1 cellular context compared by ENCODE assay signal in the genomic region with DNA sequence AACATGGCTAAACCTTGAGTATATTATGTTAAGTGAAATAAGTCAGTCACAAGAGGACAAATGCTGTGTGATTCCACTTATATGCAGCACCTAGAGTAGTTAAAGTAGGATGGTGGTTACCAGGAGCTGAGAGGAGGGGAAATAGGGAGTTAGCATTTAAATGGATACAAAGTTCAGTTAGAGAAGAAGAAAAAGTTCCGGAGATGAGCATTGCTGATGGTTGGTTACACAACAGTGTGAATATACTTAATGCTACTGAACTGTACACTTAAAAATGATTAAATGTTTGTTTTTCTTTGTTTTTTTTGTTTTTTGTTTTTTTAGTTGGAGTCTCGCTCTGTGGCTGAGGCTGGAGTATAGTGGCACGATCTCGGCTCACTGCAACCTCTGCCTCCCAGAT.
TF ChIP-seq lines count a peak whose summit lies in the region.

No MANE protein-coding gene starts in this region.

TF ChIP-seq in HepG2, 621 proteins besides CTCF, POLR2A, EP300 and RAD21 (continued from another document and continues in another):
- TF ChIP-seq, protein P1, sequence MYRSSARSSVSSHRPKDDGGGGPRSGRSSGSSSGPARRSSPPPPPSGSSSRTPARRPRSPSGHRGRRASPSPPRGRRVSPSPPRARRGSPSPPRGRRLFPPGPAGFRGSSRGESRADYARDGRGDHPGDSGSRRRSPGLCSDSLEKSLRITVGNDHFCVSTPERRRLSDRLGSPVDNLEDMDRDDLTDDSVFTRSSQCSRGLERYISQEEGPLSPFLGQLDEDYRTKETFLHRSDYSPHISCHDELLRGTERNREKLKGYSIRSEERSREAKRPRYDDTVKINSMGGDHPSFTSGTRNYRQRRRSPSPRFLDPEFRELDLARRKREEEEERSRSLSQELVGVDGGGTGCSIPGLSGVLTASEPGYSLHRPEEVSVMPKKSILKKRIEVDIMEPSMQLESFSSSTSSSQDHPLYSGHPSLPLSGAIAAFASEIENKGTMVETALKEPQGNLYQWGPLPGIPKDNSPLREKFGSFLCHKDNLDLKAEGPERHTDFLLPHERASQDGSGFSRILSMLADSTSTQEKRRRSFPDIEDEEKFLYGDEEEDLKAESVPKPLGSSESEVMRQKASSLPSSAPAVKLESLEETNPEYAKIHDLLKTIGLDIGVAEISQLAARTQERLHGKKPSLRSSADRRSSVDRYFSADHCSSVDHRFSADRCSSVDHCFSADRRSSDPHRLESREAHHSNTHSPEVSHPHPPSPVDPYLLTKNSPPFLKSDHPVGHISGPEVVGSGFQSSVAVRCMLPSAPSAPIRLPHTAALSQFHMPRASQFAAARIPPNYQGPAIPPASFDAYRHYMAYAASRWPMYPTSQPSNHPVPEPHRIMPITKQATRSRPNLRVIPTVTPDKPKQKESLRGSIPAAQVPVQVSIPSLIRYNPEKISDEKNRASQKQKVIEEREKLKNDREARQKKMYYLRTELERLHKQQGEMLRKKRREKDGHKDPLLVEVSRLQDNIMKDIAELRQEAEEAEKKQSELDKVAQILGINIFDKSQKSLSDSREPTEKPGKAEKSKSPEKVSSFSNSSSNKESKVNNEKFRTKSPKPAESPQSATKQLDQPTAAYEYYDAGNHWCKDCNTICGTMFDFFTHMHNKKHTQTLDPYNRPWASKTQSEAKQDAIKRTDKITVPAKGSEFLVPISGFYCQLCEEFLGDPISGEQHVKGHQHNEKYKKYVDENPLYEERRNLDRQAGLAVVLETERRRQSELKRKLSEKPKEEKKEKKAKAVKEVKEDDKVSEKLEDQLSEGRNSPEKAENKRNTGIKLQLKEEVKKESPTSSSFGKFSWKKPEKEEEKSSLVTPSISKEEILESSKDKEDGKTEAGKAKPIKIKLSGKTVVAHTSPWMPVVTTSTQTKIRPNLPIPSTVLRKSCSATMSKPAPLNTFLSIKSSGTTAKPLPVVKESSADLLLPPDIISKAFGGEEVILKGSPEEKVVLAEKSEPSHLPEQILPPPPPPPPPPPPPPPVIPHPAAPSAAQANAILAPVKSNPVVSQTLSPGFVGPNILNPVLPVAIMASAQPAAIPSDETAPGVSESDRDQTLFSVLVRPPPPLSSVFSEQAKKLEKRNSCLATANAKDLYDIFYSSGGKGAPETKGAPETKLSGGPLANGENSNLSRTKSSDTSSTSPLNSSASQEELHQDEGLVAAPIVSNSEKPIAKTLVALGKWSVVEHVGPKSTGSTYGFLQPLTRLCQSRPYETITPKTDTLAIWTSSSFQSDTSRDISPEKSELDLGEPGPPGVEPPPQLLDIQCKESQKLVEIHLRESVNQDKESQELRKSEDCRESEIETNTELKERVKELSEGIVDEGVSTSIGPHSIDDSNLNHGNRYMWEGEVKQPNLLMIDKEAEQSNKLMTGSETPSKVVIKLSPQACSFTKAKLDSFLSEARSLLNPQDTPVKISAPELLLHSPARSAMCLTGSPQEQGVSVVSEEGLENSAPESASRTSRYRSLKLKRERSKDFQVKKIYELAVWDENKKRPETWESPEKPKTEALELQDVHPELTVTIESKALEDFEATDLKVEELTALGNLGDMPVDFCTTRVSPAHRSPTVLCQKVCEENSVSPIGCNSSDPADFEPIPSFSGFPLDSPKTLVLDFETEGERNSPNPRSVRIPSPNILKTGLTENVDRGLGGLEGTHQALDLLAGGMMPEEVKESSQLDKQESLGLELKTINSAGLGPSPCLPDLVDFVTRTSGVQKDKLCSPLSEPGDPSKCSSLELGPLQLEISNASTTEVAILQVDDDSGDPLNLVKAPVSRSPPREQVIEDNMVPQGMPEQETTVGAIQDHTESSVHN (CRISPR knock-in tag; IDR thresholded peaks at IDR 0.05): no peak
- TF ChIP-seq, protein P2, sequence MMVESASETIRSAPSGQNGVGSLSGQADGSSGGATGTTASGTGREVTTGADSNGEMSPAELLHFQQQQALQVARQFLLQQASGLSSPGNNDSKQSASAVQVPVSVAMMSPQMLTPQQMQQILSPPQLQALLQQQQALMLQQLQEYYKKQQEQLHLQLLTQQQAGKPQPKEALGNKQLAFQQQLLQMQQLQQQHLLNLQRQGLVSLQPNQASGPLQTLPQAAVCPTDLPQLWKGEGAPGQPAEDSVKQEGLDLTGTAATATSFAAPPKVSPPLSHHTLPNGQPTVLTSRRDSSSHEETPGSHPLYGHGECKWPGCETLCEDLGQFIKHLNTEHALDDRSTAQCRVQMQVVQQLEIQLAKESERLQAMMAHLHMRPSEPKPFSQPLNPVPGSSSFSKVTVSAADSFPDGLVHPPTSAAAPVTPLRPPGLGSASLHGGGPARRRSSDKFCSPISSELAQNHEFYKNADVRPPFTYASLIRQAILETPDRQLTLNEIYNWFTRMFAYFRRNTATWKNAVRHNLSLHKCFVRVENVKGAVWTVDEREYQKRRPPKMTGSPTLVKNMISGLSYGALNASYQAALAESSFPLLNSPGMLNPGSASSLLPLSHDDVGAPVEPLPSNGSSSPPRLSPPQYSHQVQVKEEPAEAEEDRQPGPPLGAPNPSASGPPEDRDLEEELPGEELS (CRISPR knock-in tag; IDR thresholded peaks at IDR 0.05): peak; percentile 69; the same call in 1 of the 2 replicates
- TF ChIP-seq GATAD2A (CRISPR knock-in tag; IDR thresholded peaks at IDR 0.05) (0 out of 2 replicates have a peak, but pooled peaks have one; percentile 13), ZNF543 (CRISPR knock-in tag; IDR thresholded peaks at IDR 0.05) (no peak), CBX1 (IDR thresholded peaks at IDR 0.05; ENCODE audit: low read depth) (no peak), HDAC6 (IDR thresholded peaks at IDR 0.05; ENCODE audit: low read depth, low read length) (no peak), FOXA3 (CRISPR knock-in tag; IDR thresholded peaks at IDR 0.05) (peak; percentile 11; the same call in 1 of the 2 replicates), ZNF772 (CRISPR knock-in tag; IDR thresholded peaks at IDR 0.05) (no peak)
- TF ChIP-seq, protein P3, sequence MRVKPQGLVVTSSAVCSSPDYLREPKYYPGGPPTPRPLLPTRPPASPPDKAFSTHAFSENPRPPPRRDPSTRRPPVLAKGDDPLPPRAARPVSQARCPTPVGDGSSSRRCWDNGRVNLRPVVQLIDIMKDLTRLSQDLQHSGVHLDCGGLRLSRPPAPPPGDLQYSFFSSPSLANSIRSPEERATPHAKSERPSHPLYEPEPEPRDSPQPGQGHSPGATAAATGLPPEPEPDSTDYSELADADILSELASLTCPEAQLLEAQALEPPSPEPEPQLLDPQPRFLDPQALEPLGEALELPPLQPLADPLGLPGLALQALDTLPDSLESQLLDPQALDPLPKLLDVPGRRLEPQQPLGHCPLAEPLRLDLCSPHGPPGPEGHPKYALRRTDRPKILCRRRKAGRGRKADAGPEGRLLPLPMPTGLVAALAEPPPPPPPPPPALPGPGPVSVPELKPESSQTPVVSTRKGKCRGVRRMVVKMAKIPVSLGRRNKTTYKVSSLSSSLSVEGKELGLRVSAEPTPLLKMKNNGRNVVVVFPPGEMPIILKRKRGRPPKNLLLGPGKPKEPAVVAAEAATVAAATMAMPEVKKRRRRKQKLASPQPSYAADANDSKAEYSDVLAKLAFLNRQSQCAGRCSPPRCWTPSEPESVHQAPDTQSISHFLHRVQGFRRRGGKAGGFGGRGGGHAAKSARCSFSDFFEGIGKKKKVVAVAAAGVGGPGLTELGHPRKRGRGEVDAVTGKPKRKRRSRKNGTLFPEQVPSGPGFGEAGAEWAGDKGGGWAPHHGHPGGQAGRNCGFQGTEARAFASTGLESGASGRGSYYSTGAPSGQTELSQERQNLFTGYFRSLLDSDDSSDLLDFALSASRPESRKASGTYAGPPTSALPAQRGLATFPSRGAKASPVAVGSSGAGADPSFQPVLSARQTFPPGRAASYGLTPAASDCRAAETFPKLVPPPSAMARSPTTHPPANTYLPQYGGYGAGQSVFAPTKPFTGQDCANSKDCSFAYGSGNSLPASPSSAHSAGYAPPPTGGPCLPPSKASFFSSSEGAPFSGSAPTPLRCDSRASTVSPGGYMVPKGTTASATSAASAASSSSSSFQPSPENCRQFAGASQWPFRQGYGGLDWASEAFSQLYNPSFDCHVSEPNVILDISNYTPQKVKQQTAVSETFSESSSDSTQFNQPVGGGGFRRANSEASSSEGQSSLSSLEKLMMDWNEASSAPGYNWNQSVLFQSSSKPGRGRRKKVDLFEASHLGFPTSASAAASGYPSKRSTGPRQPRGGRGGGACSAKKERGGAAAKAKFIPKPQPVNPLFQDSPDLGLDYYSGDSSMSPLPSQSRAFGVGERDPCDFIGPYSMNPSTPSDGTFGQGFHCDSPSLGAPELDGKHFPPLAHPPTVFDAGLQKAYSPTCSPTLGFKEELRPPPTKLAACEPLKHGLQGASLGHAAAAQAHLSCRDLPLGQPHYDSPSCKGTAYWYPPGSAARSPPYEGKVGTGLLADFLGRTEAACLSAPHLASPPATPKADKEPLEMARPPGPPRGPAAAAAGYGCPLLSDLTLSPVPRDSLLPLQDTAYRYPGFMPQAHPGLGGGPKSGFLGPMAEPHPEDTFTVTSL (CRISPR knock-in tag; IDR thresholded peaks at IDR 0.05; ENCODE audit: borderline replicate concordance): peak; percentile 40; the same call in 1 of the 2 replicates
- TF ChIP-seq, protein P4, sequence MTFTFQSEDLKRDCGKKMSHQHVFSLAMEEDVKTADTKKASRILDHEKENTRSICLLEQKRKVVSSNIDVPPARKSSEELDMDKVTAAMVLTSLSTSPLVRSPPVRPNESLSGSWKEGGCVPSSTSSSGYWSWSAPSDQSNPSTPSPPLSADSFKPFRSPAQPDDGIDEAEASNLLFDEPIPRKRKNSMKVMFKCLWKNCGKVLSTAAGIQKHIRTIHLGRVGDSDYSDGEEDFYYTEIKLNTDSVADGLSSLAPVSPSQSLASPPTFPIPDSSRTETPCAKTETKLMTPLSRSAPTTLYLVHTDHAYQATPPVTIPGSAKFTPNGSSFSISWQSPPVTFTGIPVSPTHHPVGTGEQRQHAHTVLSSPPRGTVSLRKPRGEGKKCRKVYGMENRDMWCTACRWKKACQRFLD (CRISPR knock-in tag; IDR thresholded peaks at IDR 0.05; ENCODE audit: borderline replicate concordance): no peak
- TF ChIP-seq, protein P5, sequence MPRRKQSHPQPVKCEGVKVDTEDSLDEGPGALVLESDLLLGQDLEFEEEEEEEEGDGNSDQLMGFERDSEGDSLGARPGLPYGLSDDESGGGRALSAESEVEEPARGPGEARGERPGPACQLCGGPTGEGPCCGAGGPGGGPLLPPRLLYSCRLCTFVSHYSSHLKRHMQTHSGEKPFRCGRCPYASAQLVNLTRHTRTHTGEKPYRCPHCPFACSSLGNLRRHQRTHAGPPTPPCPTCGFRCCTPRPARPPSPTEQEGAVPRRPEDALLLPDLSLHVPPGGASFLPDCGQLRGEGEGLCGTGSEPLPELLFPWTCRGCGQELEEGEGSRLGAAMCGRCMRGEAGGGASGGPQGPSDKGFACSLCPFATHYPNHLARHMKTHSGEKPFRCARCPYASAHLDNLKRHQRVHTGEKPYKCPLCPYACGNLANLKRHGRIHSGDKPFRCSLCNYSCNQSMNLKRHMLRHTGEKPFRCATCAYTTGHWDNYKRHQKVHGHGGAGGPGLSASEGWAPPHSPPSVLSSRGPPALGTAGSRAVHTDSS (CRISPR knock-in tag; conservative IDR thresholded peaks at IDR 0.05): no peak
- TF ChIP-seq, protein P6, sequence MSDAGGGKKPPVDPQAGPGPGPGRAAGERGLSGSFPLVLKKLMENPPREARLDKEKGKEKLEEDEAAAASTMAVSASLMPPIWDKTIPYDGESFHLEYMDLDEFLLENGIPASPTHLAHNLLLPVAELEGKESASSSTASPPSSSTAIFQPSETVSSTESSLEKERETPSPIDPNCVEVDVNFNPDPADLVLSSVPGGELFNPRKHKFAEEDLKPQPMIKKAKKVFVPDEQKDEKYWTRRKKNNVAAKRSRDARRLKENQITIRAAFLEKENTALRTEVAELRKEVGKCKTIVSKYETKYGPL (CRISPR knock-in tag; IDR thresholded peaks at IDR 0.05): peak; percentile 88; the same call in 1 of the 2 replicates
- TF ChIP-seq, protein P7, sequence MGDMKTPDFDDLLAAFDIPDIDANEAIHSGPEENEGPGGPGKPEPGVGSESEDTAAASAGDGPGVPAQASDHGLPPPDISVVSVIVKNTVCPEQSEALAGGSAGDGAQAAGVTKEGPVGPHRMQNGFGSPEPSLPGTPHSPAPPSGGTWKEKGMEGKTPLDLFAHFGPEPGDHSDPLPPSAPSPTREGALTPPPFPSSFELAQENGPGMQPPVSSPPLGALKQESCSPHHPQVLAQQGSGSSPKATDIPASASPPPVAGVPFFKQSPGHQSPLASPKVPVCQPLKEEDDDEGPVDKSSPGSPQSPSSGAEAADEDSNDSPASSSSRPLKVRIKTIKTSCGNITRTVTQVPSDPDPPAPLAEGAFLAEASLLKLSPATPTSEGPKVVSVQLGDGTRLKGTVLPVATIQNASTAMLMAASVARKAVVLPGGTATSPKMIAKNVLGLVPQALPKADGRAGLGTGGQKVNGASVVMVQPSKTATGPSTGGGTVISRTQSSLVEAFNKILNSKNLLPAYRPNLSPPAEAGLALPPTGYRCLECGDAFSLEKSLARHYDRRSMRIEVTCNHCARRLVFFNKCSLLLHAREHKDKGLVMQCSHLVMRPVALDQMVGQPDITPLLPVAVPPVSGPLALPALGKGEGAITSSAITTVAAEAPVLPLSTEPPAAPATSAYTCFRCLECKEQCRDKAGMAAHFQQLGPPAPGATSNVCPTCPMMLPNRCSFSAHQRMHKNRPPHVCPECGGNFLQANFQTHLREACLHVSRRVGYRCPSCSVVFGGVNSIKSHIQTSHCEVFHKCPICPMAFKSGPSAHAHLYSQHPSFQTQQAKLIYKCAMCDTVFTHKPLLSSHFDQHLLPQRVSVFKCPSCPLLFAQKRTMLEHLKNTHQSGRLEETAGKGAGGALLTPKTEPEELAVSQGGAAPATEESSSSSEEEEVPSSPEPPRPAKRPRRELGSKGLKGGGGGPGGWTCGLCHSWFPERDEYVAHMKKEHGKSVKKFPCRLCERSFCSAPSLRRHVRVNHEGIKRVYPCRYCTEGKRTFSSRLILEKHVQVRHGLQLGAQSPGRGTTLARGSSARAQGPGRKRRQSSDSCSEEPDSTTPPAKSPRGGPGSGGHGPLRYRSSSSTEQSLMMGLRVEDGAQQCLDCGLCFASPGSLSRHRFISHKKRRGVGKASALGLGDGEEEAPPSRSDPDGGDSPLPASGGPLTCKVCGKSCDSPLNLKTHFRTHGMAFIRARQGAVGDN (CRISPR knock-in tag; IDR thresholded peaks at IDR 0.05): no peak
- TF ChIP-seq, protein P8, sequence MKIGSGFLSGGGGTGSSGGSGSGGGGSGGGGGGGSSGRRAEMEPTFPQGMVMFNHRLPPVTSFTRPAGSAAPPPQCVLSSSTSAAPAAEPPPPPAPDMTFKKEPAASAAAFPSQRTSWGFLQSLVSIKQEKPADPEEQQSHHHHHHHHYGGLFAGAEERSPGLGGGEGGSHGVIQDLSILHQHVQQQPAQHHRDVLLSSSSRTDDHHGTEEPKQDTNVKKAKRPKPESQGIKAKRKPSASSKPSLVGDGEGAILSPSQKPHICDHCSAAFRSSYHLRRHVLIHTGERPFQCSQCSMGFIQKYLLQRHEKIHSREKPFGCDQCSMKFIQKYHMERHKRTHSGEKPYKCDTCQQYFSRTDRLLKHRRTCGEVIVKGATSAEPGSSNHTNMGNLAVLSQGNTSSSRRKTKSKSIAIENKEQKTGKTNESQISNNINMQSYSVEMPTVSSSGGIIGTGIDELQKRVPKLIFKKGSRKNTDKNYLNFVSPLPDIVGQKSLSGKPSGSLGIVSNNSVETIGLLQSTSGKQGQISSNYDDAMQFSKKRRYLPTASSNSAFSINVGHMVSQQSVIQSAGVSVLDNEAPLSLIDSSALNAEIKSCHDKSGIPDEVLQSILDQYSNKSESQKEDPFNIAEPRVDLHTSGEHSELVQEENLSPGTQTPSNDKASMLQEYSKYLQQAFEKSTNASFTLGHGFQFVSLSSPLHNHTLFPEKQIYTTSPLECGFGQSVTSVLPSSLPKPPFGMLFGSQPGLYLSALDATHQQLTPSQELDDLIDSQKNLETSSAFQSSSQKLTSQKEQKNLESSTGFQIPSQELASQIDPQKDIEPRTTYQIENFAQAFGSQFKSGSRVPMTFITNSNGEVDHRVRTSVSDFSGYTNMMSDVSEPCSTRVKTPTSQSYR (CRISPR knock-in tag; IDR thresholded peaks at IDR 0.05; ENCODE audit: borderline replicate concordance): no peak
